Comparison of ENCODE assay signal across 24 cellular contexts in genomic region chr18:7480853-7481252, GRCh38.
A peak's percentile ranks its signal among the peaks of the same experiment; 100 is the strongest.
DNase-seq lines count a peak whose midpoint lies in the region; ATAC-seq, FAIRE-seq and TF ChIP-seq lines count a peak whose summit lies in the region.
"Had no signal": no experiment of that assay in that cellular context is flagged by ENCODE, and none has a peak within 500 bp of the region (broad histone marks: within the 10 kb centered on the region; RNA-seq: fewer than 3 reads in every experiment).

No MANE protein-coding gene starts in this region.

- DNase-seq in NCI-H82 (lab: John Stamatoyannopoulos, UW) (peak; percentile 45), WERI-Rb-1 (no peak), left kidney (ENCODE audit: low read depth, low spot score) (peak; percentile 76), urothelium cell line (ENCODE audit: low spot score) (no peak), GM20000 (ENCODE audit: low spot score) (no peak), thyroid gland (no peak), left ventricle myocardium superior (no peak)
- no peak for DNase-seq in effector CD8-positive, alpha-beta T cell (lab: John Stamatoyannopoulos, UW)
- DNase-seq: 8988T; ACHN; BE2C; C1 segment of cervical spinal cord; CD4-positive, alpha-beta memory T cell; CD4-positive, CD25-positive, alpha-beta regulatory T cell; CD8-positive, alpha-beta memory T cell; COR-L47; DMS79 treated with DMSO at 0.1 percent for 48 hours; GF-D8 had no signal

- 93 to 99% methylated on average over 6 of the region's 6 CpGs for WGBS in thyroid gland, 2 donors

- no peaks in the 10 kb centered on the region for H3K27me3 ChIP-seq in WERI-Rb-1 (ENCODE audit: insufficient read depth, low read depth, severe bottlenecking)
- H3K27me3 ChIP-seq in thyroid gland, result no peaks in the 10 kb centered on the region
- H3K27me3 ChIP-seq: BE2C, BLaER1 had no signal

- no peaks in the 10 kb centered on the region for H3K9me3 ChIP-seq in WERI-Rb-1 (ENCODE audit: severe bottlenecking)
- no peaks in the 10 kb centered on the region for H3K9me3 ChIP-seq in thyroid gland
- H3K9me3 ChIP-seq: BE2C, BLaER1 had no signal

- TF ChIP-seq POLR2A in thyroid gland (IDR thresholded peaks at IDR 0.05), result no peak

- TF ChIP-seq CTCF in WERI-Rb-1 (IDR thresholded peaks at IDR 0.05; ENCODE audit: low read depth, low read length) (no peak), GM20000 (IDR thresholded peaks at IDR 0.05; ENCODE audit: extremely low read depth, missing control alignments) (no peak), thyroid gland (IDR thresholded peaks at IDR 0.05) (no peak)

- H3K27ac ChIP-seq in WERI-Rb-1 (peak overlapping the region; percentile 27; the same call in 1 of the 2 replicates), thyroid gland (no peak overlapping the region)
- H3K27ac ChIP-seq: BLaER1 had no signal

- FAIRE-seq in urothelium cell line (lab: Jason Lieb, UNC), result peak; percentile 74
- FAIRE-seq: A204.1, D721Med, G401.6, GM12891, GM19239 had no signal

- intact Hi-C loops in thyroid gland (cut with DNase I), result no loop called here
- intact Hi-C loops in left ventricle myocardium superior (cut with micrococcal nuclease), result no loop called here

- no peak for ATAC-seq in left ventricle myocardium superior

- no peaks in the 10 kb centered on the region for H3K4me1 ChIP-seq in thyroid gland
- H3K4me1 ChIP-seq: BE2C had no signal

- H3K36me3 ChIP-seq in WERI-Rb-1, result no peaks in the 10 kb centered on the region
- no peaks in the 10 kb centered on the region for H3K36me3 ChIP-seq in thyroid gland
- H3K36me3 ChIP-seq: BE2C, BLaER1 had no signal

- peak overlapping the region; percentile 11 for H3K4me3 ChIP-seq in WERI-Rb-1 (ENCODE audit: low read depth, low read length)
- H3K4me3 ChIP-seq in thyroid gland (replicated peaks in 1 of 3), result no peak overlapping the region
- H3K4me3 ChIP-seq: BLaER1 had no signal

Comparison
In these comparisons a context has a peak if more than half of its experiments do, and no peak if none do; other contexts are left out.
1. DNase-seq: peak in NCI-H82 (single experiment) and left kidney (single experiment); none in WERI-Rb-1 (single experiment), urothelium cell line (single experiment), GM20000 (single experiment), effector CD8-positive, alpha-beta T cell (single experiment), thyroid gland (0 of 2) and left ventricle myocardium superior (single experiment).